18 cellular contexts compared by ENCODE assay signal in the genomic region with DNA sequence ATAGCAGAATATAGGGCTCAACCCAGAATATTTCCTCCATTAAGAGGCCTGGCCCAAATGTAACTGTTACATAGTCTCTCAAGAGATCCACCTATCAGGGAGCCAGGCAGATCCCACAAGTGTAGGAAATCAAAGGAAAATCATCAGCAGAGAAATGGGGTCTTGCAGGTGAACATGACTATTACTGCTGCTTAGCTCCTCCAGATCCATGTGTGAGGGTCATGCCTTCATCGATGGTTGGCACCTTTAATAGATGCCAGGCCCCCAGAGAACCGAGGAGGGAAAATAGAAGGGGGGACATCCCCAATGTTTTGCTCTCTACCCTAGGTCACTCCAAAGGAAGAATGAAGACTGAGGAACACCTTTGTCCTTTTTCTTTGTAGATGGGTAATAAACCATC.
DNase-seq lines count a peak whose midpoint lies in the region; ATAC-seq, FAIRE-seq and TF ChIP-seq lines count a peak whose summit lies in the region.
"Had no signal": no experiment of that assay in that cellular context is flagged by ENCODE, and none has a peak within 500 bp of the region (broad histone marks: within the 10 kb centered on the region; RNA-seq: fewer than 3 reads in every experiment).

No MANE protein-coding gene starts in this region.

- ATAC-seq in K562 = no peak

- no peaks in the 10 kb centered on the region for H4K20me1 ChIP-seq in K562 (replicated peaks; ENCODE audit: control insufficient read depth, insufficient read depth, low read length)

- no peak for TF ChIP-seq RAD21 in K562 (CRISPR knock-in tag; conservative IDR thresholded peaks at IDR 0.05 in 1 of 2, IDR thresholded peaks at IDR 0.05 in 1 of 2)

- no peaks in the 10 kb centered on the region for H3K36me3 ChIP-seq in K562 (ENCODE audit: control insufficient read depth, insufficient read depth, low read length)
- H3K36me3 ChIP-seq: Peyer's patch, SJCRH30 had no signal

- H3K9ac ChIP-seq in K562 (ENCODE audit: insufficient read depth in 1 of 2, low read depth in 2 of 2, low read length in 2 of 2) = no peak overlapping the region

- CTCF ChIA-PET in K562 (lab: Yijun Ruan, JAX; ENCODE audit: low intra/inter-chr PET ratio) = no interaction called here

- 0% methylated on average over 2 of the region's 2 CpGs for WGBS in K562 (ENCODE audit: insufficient coverage, low coverage, missing lambda C conversion rate)

- DNase-seq in NCI-H748 (lab: John Stamatoyannopoulos, UW; ENCODE audit: unreplicated experiment) (peak; percentile 6), NCI-H748 treated with DMSO at 0.1 percent for 48 hours (lab: John Stamatoyannopoulos, UW) (no peak), K562 (ENCODE audit: extremely low read depth in 1 of 4, low spot score in 3 of 4) (no peak), foreskin melanocyte (peak; percentile 6), ACHN (no peak), SHP77 (lab: John Stamatoyannopoulos, UW) (no peak), glomerular visceral epithelial cell (ENCODE audit: extremely low spot score) (no peak)
- DNase-seq: 8988T, COR-L47, DMS79, NCI-H1092, NCI-H1436, NCI-H187 treated with DMSO at 0.1 percent for 48 hours, NCI-H226, NCI-H510A treated with DMSO at 0.1 percent for 48 hours, Peyer's patch had no signal

- in situ Hi-C loops in K562 (cut with MboI) (no loop called here), ACHN (cut with HindIII; ENCODE audit: low pct_ligation_motif_present, low pct_unique_long_range_greater_than_20kb, low sequenced_read_pairs) (no loop called here)

- H3K4me3 ChIP-seq in K562 = no peak overlapping the region
- H3K4me3 ChIP-seq: Peyer's patch, SJCRH30 had no signal

- intact Hi-C loops in K562 (cut with micrococcal nuclease) = no loop called here

- no peaks in the 10 kb centered on the region for H3K9me3 ChIP-seq in K562 (replicated peaks; ENCODE audit: control insufficient read depth, insufficient read depth, low read depth, low read length)

- no peak for TF ChIP-seq EP300 in K562 (IDR thresholded peaks at IDR 0.05; ENCODE audit: low read length)

- POLR2A ChIA-PET in K562 (lab: Yijun Ruan, JAX) = no interaction called here

- TF ChIP-seq POLR2A in K562 (conservative IDR thresholded peaks at IDR 0.05) = no peak

- H3K27me3 ChIP-seq in K562 (ENCODE audit: control insufficient read depth in 2 of 2, insufficient read depth in 2 of 2, low read length in 2 of 2) = no peaks in the 10 kb centered on the region
- H3K27me3 ChIP-seq: Peyer's patch, SJCRH30 had no signal

- no peak for FAIRE-seq in K562 (lab: Jason Lieb, UNC)
- FAIRE-seq: H54 had no signal

- H3K79me2 ChIP-seq in K562 (ENCODE audit: control insufficient read depth, insufficient read depth, low read length) = no peaks in the 10 kb centered on the region

- no peaks in the 10 kb centered on the region for H3K4me1 ChIP-seq in K562 (replicated peaks in 1 of 2; ENCODE audit: control insufficient read depth in 2 of 2, insufficient read depth in 2 of 2, low read length in 2 of 2)
- H3K4me1 ChIP-seq: Peyer's patch, SJCRH30 had no signal

- no TSS peak for BruUV-seq in K562 (replicated peaks; lab: Mats Ljungman, UMichigan)

- no peak overlapping the region for H3K27ac ChIP-seq in K562 (ENCODE audit: extremely low read depth, low read depth, low read length)
- H3K27ac ChIP-seq: Peyer's patch, SJCRH30 had no signal

- no peak for TF ChIP-seq CTCF in K562 (IDR thresholded peaks at IDR 0.05 in 2 of 3, conservative IDR thresholded peaks at IDR 0.05 in 1 of 3; ENCODE audit: insufficient read depth in 2 of 3, low read depth in 1 of 3, low read length in 3 of 3)

- no peak overlapping the region for H3K4me2 ChIP-seq in K562 (ENCODE audit: insufficient read depth, low read length)

- H2AFZ ChIP-seq in K562 (ENCODE audit: low read depth, low read length) = no peak overlapping the region

- H3K9me1 ChIP-seq in K562 (ENCODE audit: control insufficient read depth, insufficient read depth, low read length) = no peaks in the 10 kb centered on the region

TF ChIP-seq in K562, 482 proteins besides CTCF, POLR2A, EP300 and RAD21:
- TF ChIP-seq JUND (IDR thresholded peaks at IDR 0.05; ENCODE audit: borderline replicate concordance, low read depth, low read length) = no peak
- no peak for TF ChIP-seq JUND (tag; IDR thresholded peaks at IDR 0.05; ENCODE audit: borderline replicate concordance, low read depth, low read length)
- TF ChIP-seq MYC (IDR thresholded peaks at IDR 0.05; ENCODE audit: low read depth, low read length) = no peak
- no peak for TF ChIP-seq MYC (CRISPR knock-in tag; IDR thresholded peaks at IDR 0.05; ENCODE audit: borderline replicate concordance, low read depth)
- TF ChIP-seq POU5F1 (IDR thresholded peaks at IDR 0.05; ENCODE audit: borderline replicate concordance, low read depth, low read length, partially characterized antibody) = no peak
- TF ChIP-seq CBX5 (IDR thresholded peaks at IDR 0.05; ENCODE audit: borderline replicate concordance, low read depth) = peak; percentile 55; the same call in 1 of the 2 replicates
- no peak for TF ChIP-seq SREBF2 (CRISPR knock-in tag; IDR thresholded peaks at IDR 0.05)
- no peak for TF ChIP-seq GATA2 (CRISPR knock-in tag; IDR thresholded peaks at IDR 0.05)
- TF ChIP-seq RNF2 (IDR thresholded peaks at IDR 0.05) = no peak
- no peak for TF ChIP-seq KAT2B (IDR thresholded peaks at IDR 0.05; ENCODE audit: low read depth, low read length)
- no peak for TF ChIP-seq BHLHE40 (IDR thresholded peaks at IDR 0.05; ENCODE audit: low read length)
- TF ChIP-seq, protein P1, sequence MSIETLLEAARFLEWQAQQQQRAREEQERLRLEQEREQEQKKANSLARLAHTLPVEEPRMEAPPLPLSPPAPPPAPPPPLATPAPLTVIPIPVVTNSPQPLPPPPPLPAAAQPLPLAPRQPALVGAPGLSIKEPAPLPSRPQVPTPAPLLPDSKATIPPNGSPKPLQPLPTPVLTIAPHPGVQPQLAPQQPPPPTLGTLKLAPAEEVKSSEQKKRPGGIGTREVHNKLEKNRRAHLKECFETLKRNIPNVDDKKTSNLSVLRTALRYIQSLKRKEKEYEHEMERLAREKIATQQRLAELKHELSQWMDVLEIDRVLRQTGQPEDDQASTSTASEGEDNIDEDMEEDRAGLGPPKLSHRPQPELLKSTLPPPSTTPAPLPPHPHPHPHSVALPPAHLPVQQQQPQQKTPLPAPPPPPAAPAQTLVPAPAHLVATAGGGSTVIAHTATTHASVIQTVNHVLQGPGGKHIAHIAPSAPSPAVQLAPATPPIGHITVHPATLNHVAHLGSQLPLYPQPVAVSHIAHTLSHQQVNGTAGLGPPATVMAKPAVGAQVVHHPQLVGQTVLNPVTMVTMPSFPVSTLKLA (conservative IDR thresholded peaks at IDR 0.05) = no peak
- TF ChIP-seq ZFP36 (IDR thresholded peaks at IDR 0.05; ENCODE audit: low read depth, low read length, partially characterized antibody) = peak; percentile 17
- no peak for TF ChIP-seq ZNF445 (CRISPR knock-in tag; IDR thresholded peaks at IDR 0.05; ENCODE audit: low read depth)
- TF ChIP-seq CBFB (CRISPR knock-in tag; IDR thresholded peaks at IDR 0.05) = no peak
- TF ChIP-seq RBM39 (optimal IDR thresholded peaks at IDR 0.05; ENCODE audit: low read depth, low read length) = no peak
TF ChIP-seq in K562: peak in this region for 2.

Comparison
In these comparisons a context has a peak if more than half of its experiments do, and no peak if none do; other contexts are left out.
1. DNase-seq: peak in NCI-H748 (single experiment) and foreskin melanocyte (single experiment); none in NCI-H748 treated with DMSO at 0.1 percent for 48 hours (single experiment), K562 (0 of 4), ACHN (single experiment), SHP77 (0 of 2) and glomerular visceral epithelial cell (single experiment).